ENCODE assay signal across 9 cellular contexts in genomic region chr1:112172294-112172882, GRCh38.
DNase-seq lines count a peak whose midpoint lies in the region; ATAC-seq, FAIRE-seq and TF ChIP-seq lines count a peak whose summit lies in the region.
"Had no signal": no experiment of that assay in that cellular context is flagged by ENCODE, and none has a peak within 500 bp of the region (broad histone marks: within the 10 kb centered on the region; RNA-seq: fewer than 3 reads in every experiment).

No MANE protein-coding gene starts in this region.

- DNase-seq in AG10803 (ENCODE audit: low read depth) = peak; percentile 37
- DNase-seq in HTR-8/SVneo (ENCODE audit: insufficient read length, low spot score) = peak; percentile 5
- peak; percentile 13 for DNase-seq in amniotic stem cell (lab: John Stamatoyannopoulos, UW)
- peak; percentile 9 for DNase-seq in kidney epithelial cell (ENCODE audit: low read depth)
- no peak for DNase-seq in superior temporal gyrus (ENCODE audit: extremely low spot score)
- no peak for DNase-seq in activated CD8-positive, alpha-beta memory T cell treated with anti-CD3 and anti-CD28 coated beads for 24 hours

- FAIRE-seq in HTR-8/SVneo (lab: Jason Lieb, UNC) = no peak
- FAIRE-seq: colon had no signal

- ATAC-seq in GM18858 (IDR thresholded peaks at IDR 0.05; ENCODE audit: unreplicated experiment) = no peak
- no peak for ATAC-seq in HG02870 (IDR thresholded peaks at IDR 0.05; ENCODE audit: unreplicated experiment)

- H3K36me3 ChIP-seq in kidney epithelial cell (ENCODE audit: control insufficient read depth, insufficient read depth, low read length) = no peaks in the 10 kb centered on the region

- no peaks in the 10 kb centered on the region for H3K27me3 ChIP-seq in kidney epithelial cell (ENCODE audit: control insufficient read depth, insufficient read depth, low read length)

- TF ChIP-seq CTCF in AG10803 (conservative IDR thresholded peaks at IDR 0.05; ENCODE audit: low read length) = no peak
- TF ChIP-seq CTCF in kidney epithelial cell (IDR thresholded peaks at IDR 0.05; ENCODE audit: insufficient read depth, low read length, poor library complexity, severe bottlenecking) = no peak

- H3K4me3 ChIP-seq in AG10803 (ENCODE audit: low read length) (no peak overlapping the region), kidney epithelial cell (ENCODE audit: low read depth, low read length) (no peak overlapping the region)

Comparison
In these comparisons a context has a peak if more than half of its experiments do, and no peak if none do; other contexts are left out.
1. DNase-seq: peak in AG10803 (single experiment), HTR-8/SVneo (single experiment), amniotic stem cell (single experiment) and kidney epithelial cell (single experiment); none in superior temporal gyrus (single experiment) and activated CD8-positive, alpha-beta memory T cell treated with anti-CD3 and anti-CD28 coated beads for 24 hours (single experiment).